Comparison of ENCODE assay signal across 18 cellular contexts in the genomic region with DNA sequence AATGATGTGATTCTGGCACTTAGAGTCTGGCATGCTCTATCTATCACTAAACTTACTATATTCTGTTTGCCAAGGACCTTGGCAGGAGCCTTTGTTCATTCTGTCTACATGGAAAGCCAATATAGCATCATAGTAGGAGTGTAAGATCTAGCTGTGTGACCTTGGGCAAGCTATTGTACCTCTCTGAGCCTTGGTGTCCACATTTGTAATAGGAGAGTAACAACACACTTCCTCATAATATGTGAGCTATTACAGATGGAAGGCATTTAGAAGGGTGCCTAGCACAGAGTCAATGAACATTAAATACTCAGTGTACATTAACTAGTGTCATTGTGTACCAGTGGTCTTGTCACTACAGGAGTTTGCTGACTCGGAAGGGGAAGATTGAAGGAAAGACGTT.
"Had no signal": no experiment of that assay in that cellular context is flagged by ENCODE, and none has a peak within 500 bp of the region (broad histone marks: within the 10 kb centered on the region; RNA-seq: fewer than 3 reads in every experiment).

No MANE protein-coding gene starts in this region.

- DNase-seq: central memory CD4-positive, alpha-beta T cell; cortex of kidney; esophagus squamous epithelium; foreskin fibroblast; kidney; left lung; mesendoderm; naive thymus-derived CD4-positive, alpha-beta T cell; nephron progenitor cell; posterior cingulate gyrus; stimulated activated CD4-positive, alpha-beta T cell treated with anti-CD3 and anti-CD28 coated beads, Interleukin-12 subunit alpha, Interleukin-12 subunit beta, amount 100 ng/mL, for 4 hours; stimulated activated naive CD4-positive, alpha-beta T cell; stomach; substantia nigra; transverse colon had no signal

- H3K36me3 Mint-ChIP-seq: naive thymus-derived CD4-positive, alpha-beta T cell had no signal

- H3K9me3 Mint-ChIP-seq: nephron progenitor cell had no signal

- H3K27ac ChIP-seq: esophagus squamous epithelium, gastroesophageal sphincter, left lung, stomach, thoracic aorta had no signal

- ATAC-seq: gastroesophageal sphincter; left lung; naive thymus-derived CD4-positive, alpha-beta T cell; sciatic nerve had no signal

- H3K9me3 ChIP-seq: esophagus squamous epithelium, gastroesophageal sphincter, left lung, stomach, thoracic aorta, transverse colon had no signal

- H3K4me1 Mint-ChIP-seq: naive thymus-derived CD4-positive, alpha-beta T cell had no signal

- H3K4me3 ChIP-seq: esophagus squamous epithelium, gastroesophageal sphincter, left lung, stomach, thoracic aorta, transverse colon had no signal

- H3K4me3 Mint-ChIP-seq: naive thymus-derived CD4-positive, alpha-beta T cell; nephron progenitor cell had no signal

- H3K27ac Mint-ChIP-seq: naive thymus-derived CD4-positive, alpha-beta T cell; nephron progenitor cell had no signal

- H3K27me3 ChIP-seq: esophagus squamous epithelium, gastroesophageal sphincter, left lung, stomach, transverse colon had no signal

- H3K36me3 ChIP-seq: esophagus squamous epithelium, gastroesophageal sphincter, left lung, stomach, thoracic aorta, transverse colon had no signal

- FAIRE-seq: kidney had no signal
